In the genomic region with DNA sequence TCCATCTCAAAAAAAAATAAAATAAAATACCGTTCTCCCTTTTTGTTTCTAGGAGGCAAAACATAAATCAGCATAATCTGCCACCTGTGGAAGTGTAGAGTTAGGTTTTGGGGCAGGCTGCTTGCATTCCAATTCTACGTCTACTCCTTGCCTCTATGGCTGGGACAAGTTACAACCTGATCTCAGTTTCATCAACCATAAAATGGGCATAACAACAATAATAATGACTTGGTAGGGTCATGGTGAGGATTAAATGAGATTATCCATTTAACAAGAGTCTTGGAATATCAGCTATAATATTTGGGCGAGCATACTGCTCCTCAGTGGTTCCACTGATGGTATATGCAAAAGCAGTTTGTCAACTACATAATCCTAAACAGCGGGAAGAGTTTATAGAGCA, we compare ENCODE assay signal across 35 cellular contexts. TPM values are rescaled to one million over a fixed set of nuclear protein-coding genes. Genes with fewer than 3 reads are reported as not detected.
"Had no signal": no experiment of that assay in that cellular context is flagged by ENCODE, and none has a peak within 500 bp of the region (broad histone marks: within the 10 kb centered on the region; RNA-seq: fewer than 3 reads in every experiment).

No MANE protein-coding gene starts in this region.

- H3K9me3 ChIP-seq: ovary, psoas muscle, spleen, suprapubic skin, testis, tibial artery, transverse colon, upper lobe of right lung, uterus had no signal

- H3K4me3 ChIP-seq: ovary, psoas muscle, skin epidermis, smooth muscle cell, spleen, suprapubic skin, tibial artery, transverse colon, upper lobe of right lung, uterus had no signal

- H3K9ac ChIP-seq: parathyroid adenoma had no signal

- H3K27ac ChIP-seq: ovary, parathyroid adenoma, psoas muscle, skin epidermis, spleen, suprapubic skin, testis, tibial artery, transverse colon, upper lobe of right lung, uterus had no signal

- DNase-seq: naive thymus-derived CD8-positive, alpha-beta T cell; nephron progenitor cell; occipital lobe; ovary; psoas muscle; right cardiac atrium; spleen; stimulated activated CD4-positive, alpha-beta T cell treated with anti-CD3 and anti-CD28 coated beads, Interleukin-12 subunit alpha, Interleukin-12 subunit beta, amount 100 ng/mL, for 4 hours; stimulated activated CD4-positive, alpha-beta T cell treated with anti-CD3 and anti-CD28 coated beads, Interleukin-1b, Interleukin-23, amount 100 ng/mL, for 48 hours; stimulated activated CD4-positive, alpha-beta T cell treated with anti-CD3 and anti-CD28 coated beads, Interleukin-4, amount 100 ng/mL, for 1 hour; stimulated activated CD4-positive, alpha-beta T cell treated with anti-CD3 and anti-CD28 coated beads, Interleukin-4, amount 100 ng/mL, for 4 hours; stimulated activated CD8-positive, alpha-beta memory T cell treated with anti-CD3 and anti-CD28 coated beads, Interleukin-4, amount 100 ng/mL, for 48 hours; stimulated activated naive CD4-positive, alpha-beta T cell; stimulated activated naive CD8-positive, alpha-beta T cell treated with anti-CD3 and anti-CD28 coated beads, Interleukin-15, amount 100 ng/mL, for 72 hours; stimulated activated naive CD8-positive, alpha-beta T cell treated with anti-CD3 and anti-CD28 coated beads, Interleukin-15, Interleukin-2, amounts not matched to agents 100 U/mL and 50 U/mL, for 24 hours; substantia nigra; testis; tibial artery; transverse colon; upper lobe of right lung; uterus had no signal

- H3K9me3 Mint-ChIP-seq: naive thymus-derived CD8-positive, alpha-beta T cell; natural killer cell treated with Interleukin-12 subunit alpha and Interleukin-12 subunit beta and Interleukin-15 and Interleukin-18, amount 100 ng/mL, for 72 hours; stimulated activated memory B cell treated with anti-CD40 and anti-IgM and Interleukin-4, amounts not matched to agents 10 μg/mL and 1 μg/mL and 100 μg/mL, for 72 hours; stimulated activated naive CD8-positive, alpha-beta T cell treated with anti-CD3 and anti-CD28 coated beads, Interleukin-15, amount 100 ng/mL, for 72 hours; type B pancreatic cell had no signal

- H3K36me3 Mint-ChIP-seq: naive thymus-derived CD8-positive, alpha-beta T cell; natural killer cell treated with Interleukin-12 subunit alpha and Interleukin-12 subunit beta and Interleukin-15 and Interleukin-18, amount 100 ng/mL, for 72 hours; stimulated activated memory B cell treated with anti-CD40 and anti-IgM and Interleukin-4, amounts not matched to agents 10 μg/mL and 1 μg/mL and 100 μg/mL, for 72 hours; type B pancreatic cell had no signal

- H3K36me3 ChIP-seq: ovary, spleen, suprapubic skin, tibial artery, transverse colon, upper lobe of right lung, uterus had no signal

- H3K4me3 Mint-ChIP-seq: natural killer cell treated with Interleukin-12 subunit alpha and Interleukin-12 subunit beta and Interleukin-15 and Interleukin-18, amount 100 ng/mL, for 72 hours; nephron progenitor cell; stimulated activated memory B cell treated with anti-CD40 and anti-IgM and Interleukin-4, amounts not matched to agents 10 μg/mL and 1 μg/mL and 100 μg/mL, for 72 hours had no signal

- H3K27ac Mint-ChIP-seq: natural killer cell treated with Interleukin-12 subunit alpha and Interleukin-12 subunit beta and Interleukin-15 and Interleukin-18, amount 100 ng/mL, for 72 hours; nephron progenitor cell; progenitor cell of endocrine pancreas; stimulated activated memory B cell treated with anti-CD40 and anti-IgM and Interleukin-4, amounts not matched to agents 10 μg/mL and 1 μg/mL and 100 μg/mL, for 72 hours; stimulated activated naive CD8-positive, alpha-beta T cell treated with anti-CD3 and anti-CD28 coated beads, Interleukin-15, amount 100 ng/mL, for 72 hours; type B pancreatic cell had no signal

- H3K4me2 ChIP-seq: smooth muscle cell had no signal

- H2AFZ ChIP-seq: parathyroid adenoma had no signal

- H3K27me3 Mint-ChIP-seq: type B pancreatic cell had no signal

- ATAC-seq: naive thymus-derived CD8-positive, alpha-beta T cell; natural killer cell treated with Interleukin-12 subunit alpha and Interleukin-12 subunit beta and Interleukin-15 and Interleukin-18, amount 100 ng/mL, for 72 hours; psoas muscle; right cardiac atrium; sciatic nerve; stimulated activated memory B cell treated with anti-CD40 and anti-IgM and Interleukin-4, amounts not matched to agents 10 μg/mL and 1 μg/mL and 100 μg/mL, for 72 hours; stimulated activated naive CD8-positive, alpha-beta T cell treated with anti-CD3 and anti-CD28 coated beads, Interleukin-15, amount 100 ng/mL, for 72 hours; stimulated activated naive CD8-positive, alpha-beta T cell treated with anti-CD3 and anti-CD28 coated beads, Interleukin-15, Interleukin-2, amounts not matched to agents 100 U/mL and 50 U/mL, for 24 hours; upper lobe of right lung had no signal

- H3K27me3 ChIP-seq: ovary, suprapubic skin, testis, transverse colon, uterus had no signal

- H3K4me1 ChIP-seq: parathyroid adenoma, testis had no signal

RNA-seq across cellular contexts. Expression of gene SPO11, which starts 17.8 kb away (rescaled TPM):
- total RNA-seq: naive thymus-derived CD8-positive, alpha-beta T cell; natural killer cell treated with Interleukin-12 subunit alpha and Interleukin-12 subunit beta and Interleukin-15 and Interleukin-18, amount 100 ng/mL, for 72 hours; neural crest cell; occipital lobe; osteoblast; ovary; progenitor cell of endocrine pancreas; psoas muscle; renal cortical epithelial cell; right cardiac atrium; sciatic nerve; smooth muscle cell; spleen; suprapubic skin; transverse colon; upper lobe of right lung; urinary bladder; uterus had no signal
- polyA plus RNA-seq: naive thymus-derived CD8-positive, alpha-beta T cell; ovary; psoas muscle; right cardiac atrium; smooth muscle cell; spleen; thymus; urinary bladder had no signal
